Comparison of ENCODE assay signal across 8 cellular contexts in genomic region chr15:84818221-84819131, GRCh38. TPM values are rescaled to one million over a fixed set of nuclear protein-coding genes. Genes with fewer than 3 reads are reported as not detected.
A peak's percentile ranks its signal among the peaks of the same experiment; 100 is the strongest.
DNase-seq lines count a peak whose midpoint lies in the region; ATAC-seq lines count a peak whose summit lies in the region.

No MANE protein-coding gene starts in this region.

- peaks cover 38% of the 10 kb centered on the region for H3K4me1 Mint-ChIP-seq in dendritic cell treated with granulocyte-macrophage colony-stimulating factor and Interleukin-4, amounts not matched to agents 40 ng/mL and 50 ng/mL, for 4 days (ENCODE audit: low read depth)

- WGBS in aorta, 2 donors: 8 to 11% methylated on average over 9 of the region's 9 CpGs

- H3K27me3 ChIP-seq in aorta (ENCODE audit: control insufficient read depth in 1 of 2, insufficient read depth in 2 of 2, low read length in 1 of 2): no peaks in the 10 kb centered on the region

- H3K27me3 Mint-ChIP-seq in dendritic cell treated with granulocyte-macrophage colony-stimulating factor and Interleukin-4, amounts not matched to agents 40 ng/mL and 50 ng/mL, for 4 days: peaks cover 16% of the 10 kb centered on the region

- ATAC-seq in Right ventricle myocardium superior (ENCODE audit: poor library complexity) (peak; percentile 18), Right ventricle myocardium inferior (no peak), aorta (ENCODE audit: low FRiP score) (peak; percentile 43), GM19395 (IDR thresholded peaks at IDR 0.05; ENCODE audit: unreplicated experiment) (no peak)

- no peaks in the 10 kb centered on the region for H3K9me3 ChIP-seq in aorta (ENCODE audit: control insufficient read depth, low read length)

- H3K36me3 ChIP-seq in aorta (ENCODE audit: control insufficient read depth in 1 of 2, insufficient read depth in 2 of 2, low read length in 1 of 2): no peaks in the 10 kb centered on the region

- peak overlapping the region; percentile 47 for H3K27ac Mint-ChIP-seq in dendritic cell treated with granulocyte-macrophage colony-stimulating factor and Interleukin-4, amounts not matched to agents 40 ng/mL and 50 ng/mL, for 4 days

- intact Hi-C loops in Right ventricle myocardium superior (cut with DNase I): loop anchor here (10.0 kb wide), 1 partner anchor 234 kb away; no protein-coding TSS in a partner anchor
- intact Hi-C loops in Right ventricle myocardium inferior (cut with DNase I): loop anchor here (1.0 to 5.0 kb wide), 3 partner anchors 16 to 161 kb away; partner anchors contain the start of genes NMB and ZNF592
- intact Hi-C loops in dendritic cell treated with granulocyte-macrophage colony-stimulating factor and Interleukin-4, amounts not matched to agents 40 ng/mL and 50 ng/mL, for 4 days (cut with micrococcal nuclease): no loop called here
- intact Hi-C loops in aorta (cut with DNase I): loop anchor here in 1 of 2 donors (2.0 to 5.0 kb wide), 3 partner anchors 71 to 161 kb away; partner anchors contain the start of genes NMB and ZNF592

- no peaks in the 10 kb centered on the region for H3K36me3 Mint-ChIP-seq in dendritic cell treated with granulocyte-macrophage colony-stimulating factor and Interleukin-4, amounts not matched to agents 40 ng/mL and 50 ng/mL, for 4 days (ENCODE audit: low read depth)

- H3K4me3 ChIP-seq in aorta (ENCODE audit: low read length in 2 of 2): peak overlapping the region; percentile 24 to 57

- peak overlapping the region; percentile 96 to 98 for H3K27ac ChIP-seq in aorta (ENCODE audit: low read depth in 1 of 2, low read length in 2 of 2)

- no peaks in the 10 kb centered on the region for H3K9me3 Mint-ChIP-seq in dendritic cell treated with granulocyte-macrophage colony-stimulating factor and Interleukin-4, amounts not matched to agents 40 ng/mL and 50 ng/mL, for 4 days

- DNase-seq in Right ventricle myocardium superior (no peak), Right ventricle myocardium inferior (ENCODE audit: missing footprints) (no peak), lung microvascular endothelial cell (ENCODE audit: low read depth in 2 of 2) (peak; percentile 93 to 97), aorta (no peak), NCI-H1930 (lab: John Stamatoyannopoulos, UW) (no peak), HPDE6-E6E7 (ENCODE audit: extremely low spot score) (no peak)

- no peak overlapping the region for H3K4me3 Mint-ChIP-seq in dendritic cell treated with granulocyte-macrophage colony-stimulating factor and Interleukin-4, amounts not matched to agents 40 ng/mL and 50 ng/mL, for 4 days

- H3K4me1 ChIP-seq in aorta (ENCODE audit: control insufficient read depth in 1 of 2, insufficient read depth in 2 of 2, low read length in 2 of 2): peaks cover 2% of the 10 kb centered on the region in 2 donors

RNA-seq across cellular contexts. Expression of gene ALPK3, which starts 1.3 kb away (rescaled TPM):
- 114 TPM for total RNA-seq in Right ventricle myocardium superior
- 132 TPM for total RNA-seq in Right ventricle myocardium inferior
- 22.7 and 45.2 TPM in 2 replicates for total RNA-seq in lung microvascular endothelial cell
- total RNA-seq in aorta: 10 to 100 TPM; 77.0 to 86.8 TPM
- 10 to 100 TPM in 1 of 2 donors, 1 to 10 TPM in 1; 6.8 to 11.1 TPM for polyA plus RNA-seq in aorta

Comparison
In these comparisons a context has a peak if more than half of its experiments do, and no peak if none do; other contexts are left out.
1. ATAC-seq: peak in Right ventricle myocardium superior (single experiment) and aorta (single experiment); none in Right ventricle myocardium inferior (single experiment) and GM19395 (single experiment).
2. DNase-seq: peak in lung microvascular endothelial cell (2 of 2); none in Right ventricle myocardium superior (single experiment), Right ventricle myocardium inferior (single experiment), aorta (0 of 2), NCI-H1930 (0 of 2) and HPDE6-E6E7 (single experiment).